ENCODE assay signal across 1 cellular context in genomic region chr5:139769477-139769876, GRCh38.
TF ChIP-seq lines count a peak whose summit lies in the region.

No MANE protein-coding gene starts in this region.

TF ChIP-seq in H1, 55 proteins besides CTCF, POLR2A, EP300 and RAD21:
- TF ChIP-seq CBX8 (IDR thresholded peaks at IDR 0.05; ENCODE audit: borderline replicate concordance, low read depth, low read length): no peak
- TF ChIP-seq BACH1 (IDR thresholded peaks at IDR 0.05; ENCODE audit: low read length): no peak
- no peak for TF ChIP-seq JUN (IDR thresholded peaks at IDR 0.05; ENCODE audit: low read depth, low read length)
